In the genomic region with DNA sequence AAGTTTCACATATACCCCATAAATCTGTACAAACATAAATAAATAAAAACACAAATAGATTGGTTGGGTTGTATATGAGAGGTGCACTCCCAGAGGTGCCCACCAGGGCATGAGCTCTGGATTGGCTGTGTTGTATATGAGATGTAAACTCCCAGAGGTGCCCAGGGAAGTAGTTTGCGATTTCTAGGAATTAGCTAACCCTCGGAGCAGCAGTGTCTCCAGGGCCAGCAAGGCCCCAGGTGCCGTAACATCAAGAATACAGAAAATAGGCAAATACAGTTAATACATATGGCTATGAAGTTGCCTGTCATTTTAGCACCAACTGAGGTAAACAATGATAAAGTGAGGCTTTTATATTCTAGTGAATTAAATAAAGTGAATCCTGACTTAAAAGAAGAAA, we compare ENCODE assay signal across 1 cellular context.
TF ChIP-seq lines count a peak whose summit lies in the region.

No MANE protein-coding gene starts in this region.

TF ChIP-seq in GM12878, 131 proteins besides CTCF, POLR2A, EP300 and RAD21 (continued from another document):
- TF ChIP-seq, protein P1, sequence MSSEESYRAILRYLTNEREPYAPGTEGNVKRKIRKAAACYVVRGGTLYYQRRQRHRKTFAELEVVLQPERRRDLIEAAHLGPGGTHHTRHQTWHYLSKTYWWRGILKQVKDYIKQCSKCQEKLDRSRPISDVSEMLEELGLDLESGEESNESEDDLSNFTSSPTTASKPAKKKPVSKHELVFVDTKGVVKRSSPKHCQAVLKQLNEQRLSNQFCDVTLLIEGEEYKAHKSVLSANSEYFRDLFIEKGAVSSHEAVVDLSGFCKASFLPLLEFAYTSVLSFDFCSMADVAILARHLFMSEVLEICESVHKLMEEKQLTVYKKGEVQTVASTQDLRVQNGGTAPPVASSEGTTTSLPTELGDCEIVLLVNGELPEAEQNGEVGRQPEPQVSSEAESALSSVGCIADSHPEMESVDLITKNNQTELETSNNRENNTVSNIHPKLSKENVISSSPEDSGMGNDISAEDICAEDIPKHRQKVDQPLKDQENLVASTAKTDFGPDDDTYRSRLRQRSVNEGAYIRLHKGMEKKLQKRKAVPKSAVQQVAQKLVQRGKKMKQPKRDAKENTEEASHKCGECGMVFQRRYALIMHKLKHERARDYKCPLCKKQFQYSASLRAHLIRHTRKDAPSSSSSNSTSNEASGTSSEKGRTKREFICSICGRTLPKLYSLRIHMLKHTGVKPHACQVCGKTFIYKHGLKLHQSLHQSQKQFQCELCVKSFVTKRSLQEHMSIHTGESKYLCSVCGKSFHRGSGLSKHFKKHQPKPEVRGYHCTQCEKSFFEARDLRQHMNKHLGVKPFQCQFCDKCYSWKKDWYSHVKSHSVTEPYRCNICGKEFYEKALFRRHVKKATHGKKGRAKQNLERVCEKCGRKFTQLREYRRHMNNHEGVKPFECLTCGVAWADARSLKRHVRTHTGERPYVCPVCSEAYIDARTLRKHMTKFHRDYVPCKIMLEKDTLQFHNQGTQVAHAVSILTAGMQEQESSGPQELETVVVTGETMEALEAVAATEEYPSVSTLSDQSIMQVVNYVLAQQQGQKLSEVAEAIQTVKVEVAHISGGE (CRISPR knock-in tag; IDR thresholded peaks at IDR 0.05): no peak
